ENCODE assay signal across 15 cellular contexts in the genomic region with DNA sequence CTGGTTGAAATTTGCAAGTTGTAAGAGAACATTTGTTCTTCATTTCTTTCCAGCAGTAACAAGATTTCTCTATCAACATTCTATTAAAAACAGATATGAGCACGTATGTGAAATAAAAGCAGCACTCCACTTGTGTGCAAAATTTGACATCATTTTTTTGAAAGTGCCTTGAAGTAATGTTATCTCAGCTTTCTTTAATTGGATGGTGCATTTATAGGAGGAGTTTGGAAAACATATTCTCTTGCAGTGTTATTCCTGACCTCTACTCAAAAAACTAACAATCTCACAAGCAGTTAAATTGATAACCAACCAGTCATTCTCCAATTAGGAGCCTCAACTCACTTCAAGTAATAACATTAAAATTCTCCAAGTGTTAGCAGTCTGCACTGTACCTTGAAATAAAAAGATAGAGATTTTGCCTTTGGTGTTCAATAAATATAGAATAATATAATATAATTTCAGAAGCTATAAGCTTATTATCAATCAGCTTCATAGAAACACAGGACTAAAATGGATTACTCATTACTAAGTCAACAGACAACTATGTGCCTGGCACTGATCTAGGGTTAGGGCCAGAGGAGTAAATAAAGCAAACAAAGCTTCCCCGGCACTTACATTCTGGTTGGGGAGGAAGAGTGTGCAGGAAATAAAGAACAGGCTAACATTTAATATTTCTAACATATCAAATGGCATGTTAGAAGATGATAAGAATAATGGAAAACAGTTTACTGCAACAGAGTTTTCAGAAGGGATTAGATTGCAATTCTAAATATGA.
A peak's percentile ranks its signal among the peaks of the same experiment; 100 is the strongest.
DNase-seq lines count a peak whose midpoint lies in the region; ATAC-seq and TF ChIP-seq lines count a peak whose summit lies in the region.
"Had no signal": no experiment of that assay in that cellular context is flagged by ENCODE, and none has a peak within 500 bp of the region (broad histone marks: within the 10 kb centered on the region; RNA-seq: fewer than 3 reads in every experiment).

No MANE protein-coding gene starts in this region.

- TF ChIP-seq CTCF in SK-N-SH (IDR thresholded peaks at IDR 0.05) (no peak), foreskin keratinocyte (conservative IDR thresholded peaks at IDR 0.05) (no peak)

- DNase-seq in NCI-H510A treated with DMSO at 0.1 percent for 48 hours (lab: John Stamatoyannopoulos, UW) = peak; percentile 6
- no peak for DNase-seq in NCI-H510A (lab: John Stamatoyannopoulos, UW)
- DNase-seq in SK-N-SH = no peak
- no peak for DNase-seq in foreskin keratinocyte
- peak; percentile 40 for DNase-seq in superior temporal gyrus (ENCODE audit: extremely low spot score)
- DNase-seq in activated CD8-positive, alpha-beta memory T cell treated with anti-CD3 and anti-CD28 coated beads, Interleukin-2, amount 50 U/mL, for 48 hours = no peak
- DNase-seq in COR-L47 (lab: John Stamatoyannopoulos, UW) = no peak
- DNase-seq: activated CD8-positive, alpha-beta T cell treated with anti-CD3 and anti-CD28 coated beads, Interleukin-2, amount 10 ng/mL, durations not matched to agents 7 days and 5 days; activated naive CD4-positive, alpha-beta T cell; erythroblast; Kasumi-1; mesenchymal stem cell; NCI-H345 had no signal

- H3K36me3 ChIP-seq in SK-N-SH (replicated peaks in 1 of 2; ENCODE audit: control insufficient read depth in 1 of 2, insufficient read depth in 2 of 2, low read length in 1 of 2) = no peaks in the 10 kb centered on the region
- H3K36me3 ChIP-seq: tibial nerve had no signal

- no peaks in the 10 kb centered on the region for H3K79me2 ChIP-seq in SK-N-SH (ENCODE audit: insufficient read depth)

- no peak for ATAC-seq in foreskin keratinocyte
- no peak for ATAC-seq in HG03460 (IDR thresholded peaks at IDR 0.05; ENCODE audit: unreplicated experiment)
- ATAC-seq: activated CD8-positive, alpha-beta T cell treated with anti-CD3 and anti-CD28 coated beads, Interleukin-2, amount 10 ng/mL, durations not matched to agents 7 days and 5 days had no signal

- CTCF ChIA-PET in SK-N-SH (lab: Yijun Ruan, JAX) = interaction anchor here (1.3 kb wide), 1 partner anchor 161 kb away, joined by 3 read pairs; no protein-coding TSS in a partner anchor

- H3K4me1 ChIP-seq in SK-N-SH (ENCODE audit: control insufficient read depth in 1 of 2, insufficient read depth in 2 of 2, low read depth in 1 of 2, low read length in 1 of 2) = peaks cover 3 to 6% of the 10 kb centered on the region in 2 experiments; a peak in 3 of 4 replicates
- H3K4me1 ChIP-seq in foreskin keratinocyte = peaks cover 36% of the 10 kb centered on the region

- H3K27ac ChIP-seq in SK-N-SH (ENCODE audit: low read depth in 2 of 2, low read length in 1 of 2) (peak overlapping the region in 1 of 2 experiments; percentile 27; a peak in 2 of 4 replicates), foreskin keratinocyte (peak overlapping the region; percentile 96)
- H3K27ac ChIP-seq: tibial nerve had no signal

- no peak for TF ChIP-seq EP300 in SK-N-SH (IDR thresholded peaks at IDR 0.05; ENCODE audit: borderline replicate concordance in 1 of 2, low read depth in 1 of 2, low read length in 1 of 2)

- POLR2A ChIA-PET in SK-N-SH (lab: Yijun Ruan, JAX) = no interaction called here

- H3K4me2 ChIP-seq in SK-N-SH = no peak overlapping the region

- H2AFZ ChIP-seq in SK-N-SH (ENCODE audit: low read depth) = no peak overlapping the region

- H3K9me3 ChIP-seq in SK-N-SH = no peaks in the 10 kb centered on the region
- H3K9me3 ChIP-seq: tibial nerve had no signal

- H3F3A ChIP-seq in SK-N-SH (replicated peaks; ENCODE audit: insufficient read depth) = peaks cover 17% of the 10 kb centered on the region

- no peak overlapping the region for H3K4me3 ChIP-seq in SK-N-SH (ENCODE audit: low read depth in 2 of 2, low read length in 1 of 2)
- H3K4me3 ChIP-seq: tibial nerve had no signal

- H3K9me2 ChIP-seq in SK-N-SH = no peaks in the 10 kb centered on the region

- H3K27me3 ChIP-seq in SK-N-SH (ENCODE audit: insufficient read depth) (no peaks in the 10 kb centered on the region), foreskin keratinocyte (no peaks in the 10 kb centered on the region)
- H3K27me3 ChIP-seq: tibial nerve had no signal

- WGBS in SK-N-SH (ENCODE audit: low lambda C conversion rate) = 25% methylated on average over 2 of the region's 2 CpGs

- H3K9ac ChIP-seq in SK-N-SH = no peak overlapping the region

- TF ChIP-seq RAD21 in SK-N-SH (IDR thresholded peaks at IDR 0.05; ENCODE audit: low read length) = no peak

- no peaks in the 10 kb centered on the region for H4K20me1 ChIP-seq in SK-N-SH (ENCODE audit: insufficient read depth)

TF ChIP-seq in SK-N-SH, 30 proteins besides CTCF, POLR2A, EP300 and RAD21:
- no peak for TF ChIP-seq CHD2 (IDR thresholded peaks at IDR 0.05; ENCODE audit: low read length, partially characterized antibody)
- TF ChIP-seq FOSL2 (IDR thresholded peaks at IDR 0.05; ENCODE audit: borderline replicate concordance, low read depth) = peak; percentile 6; the same call in 1 of the 2 replicates

Comparison
In these comparisons a context has a peak if more than half of its experiments do, and no peak if none do; other contexts are left out.
1. DNase-seq: peak in NCI-H510A treated with DMSO at 0.1 percent for 48 hours (single experiment) and superior temporal gyrus (single experiment); none in NCI-H510A (single experiment), SK-N-SH (single experiment), foreskin keratinocyte (0 of 2), activated CD8-positive, alpha-beta memory T cell treated with anti-CD3 and anti-CD28 coated beads, Interleukin-2, amount 50 U/mL, for 48 hours (single experiment) and COR-L47 (single experiment).